ENCODE assay signal across 12 cellular contexts in the genomic region with DNA sequence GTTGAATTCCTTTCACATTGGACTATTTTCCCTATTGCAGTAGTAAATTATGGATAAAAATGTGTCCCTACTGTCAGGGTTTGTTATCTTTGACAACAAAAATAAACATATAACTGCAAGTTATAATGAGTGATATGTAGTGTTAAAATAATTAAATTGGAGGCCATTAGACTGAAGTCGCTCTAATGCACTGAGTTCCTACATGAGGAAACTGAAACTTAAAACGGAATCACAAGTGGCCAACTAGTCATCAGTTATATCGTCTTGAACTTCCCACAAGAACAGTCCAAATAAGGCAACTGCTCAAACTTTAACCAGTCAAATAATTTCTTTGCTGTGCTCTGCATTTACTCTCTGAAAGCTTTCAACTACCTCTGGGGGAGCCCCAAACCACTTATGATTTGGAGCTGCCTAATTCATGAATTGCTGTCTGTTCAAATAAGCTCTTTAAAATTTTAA. TPM values are rescaled to one million over a fixed set of nuclear protein-coding genes. Genes with fewer than 3 reads are reported as not detected.
DNase-seq lines count a peak whose midpoint lies in the region; ATAC-seq lines count a peak whose summit lies in the region.
"Had no signal": no experiment of that assay in that cellular context is flagged by ENCODE, and none has a peak within 500 bp of the region (broad histone marks: within the 10 kb centered on the region; RNA-seq: fewer than 3 reads in every experiment).

No MANE protein-coding gene starts in this region.

- H3K27me3 ChIP-seq in ACC112 (ENCODE audit: insufficient read depth, low read length) (no peaks in the 10 kb centered on the region), HAP-1 (ENCODE audit: low read depth) (no peaks in the 10 kb centered on the region), H7 (ENCODE audit: control insufficient read depth, insufficient read depth, low read length) (no peaks in the 10 kb centered on the region)

- no peaks in the 10 kb centered on the region for H3K9me3 ChIP-seq in HAP-1

- H3K36me3 Mint-ChIP-seq in immature natural killer cell = no peaks in the 10 kb centered on the region

- H3K4me1 ChIP-seq in ACC112 (ENCODE audit: control insufficient read depth, insufficient read depth, low read length, unreplicated experiment) = peaks cover 17% of the 10 kb centered on the region
- H3K4me1 ChIP-seq in HAP-1 = peaks cover 11% of the 10 kb centered on the region
- H3K4me1 ChIP-seq: parathyroid adenoma had no signal

- no peaks in the 10 kb centered on the region for H3K9me3 Mint-ChIP-seq in immature natural killer cell

- peaks cover 27 to 32% of the 10 kb centered on the region in 2 donors for H3K4me1 Mint-ChIP-seq in immature natural killer cell

- in situ Hi-C loops in HAP-1 (cut with MboI; ENCODE audit: low sequenced_read_pairs) = no loop called here

- peak overlapping the region in 3 of 6 donors; percentile 58 to 80 (median 77) for H3K27ac Mint-ChIP-seq in immature natural killer cell

- H3K79me2 ChIP-seq in ACC112 (ENCODE audit: control insufficient read depth, insufficient read depth, low read length, unreplicated experiment) = peaks cover 16% of the 10 kb centered on the region

- H3K4me3 ChIP-seq in ACC112 (ENCODE audit: low read depth, low read length) = peak overlapping the region; percentile 11
- H3K4me3 ChIP-seq in HAP-1 = no peak overlapping the region
- H3K4me3 ChIP-seq in H7 (ENCODE audit: insufficient read depth, low read depth, low read length) = no peak overlapping the region

- peak; percentile 26 for ATAC-seq in GM19035 (IDR thresholded peaks at IDR 0.05; ENCODE audit: unreplicated experiment)
- no peak for ATAC-seq in HG03135 (IDR thresholded peaks at IDR 0.05; ENCODE audit: unreplicated experiment)

- peak overlapping the region; percentile 29 for H2AFZ ChIP-seq in ACC112 (ENCODE audit: low read length, unreplicated experiment)

- peak overlapping the region; percentile 76 for H3K27ac ChIP-seq in ACC112 (ENCODE audit: low read depth, low read length)
- H3K27ac ChIP-seq: parathyroid adenoma, VCaP had no signal

- peaks cover 3 to 5% (median 4%) of the 10 kb centered on the region in 3 donors for H3K27me3 Mint-ChIP-seq in immature natural killer cell (ENCODE audit: low read depth in 3 of 3)

- H3K36me3 ChIP-seq in ACC112 (ENCODE audit: insufficient read depth, low read length) (no peaks in the 10 kb centered on the region), HAP-1 (replicated peaks) (no peaks in the 10 kb centered on the region), H7 (replicated peaks; ENCODE audit: control insufficient read depth, insufficient read depth, low read length) (no peaks in the 10 kb centered on the region)

- H3K4me3 Mint-ChIP-seq in immature natural killer cell = peak overlapping the region in 3 of 5 donors; percentile 20 to 57 (median 36)

- peak; percentile 94 for DNase-seq in OCI-M1 (lab: John Stamatoyannopoulos, UW)
- peak in 1 of 3 donors; percentile 36 for DNase-seq in immature natural killer cell
- no peak for DNase-seq in HAP-1 (ENCODE audit: low spot score in 2 of 2)
- no peak for DNase-seq in H7
- DNase-seq in NCI-H748 (lab: John Stamatoyannopoulos, UW; ENCODE audit: unreplicated experiment) = no peak
- DNase-seq: stimulated activated CD8-positive, alpha-beta memory T cell treated with anti-CD3 and anti-CD28 coated beads, Interleukin-4, amount 100 ng/mL, for 48 hours had no signal

RNA-seq across cellular contexts. Expression of gene IFT74, which starts 2.1 kb away (rescaled TPM):
- 1 to 10 TPM; 4.3 to 9.7 (median 4.6) TPM for polyA plus RNA-seq in immature natural killer cell
- total RNA-seq in H7 (2014; rRNA removed; shearing (Covaris generic)) = 6.2 and 11.3 TPM in 2 replicates

RNA-seq across cellular contexts. Expression of gene PLAA, which starts 7.0 kb away (rescaled TPM):
- polyA plus RNA-seq in immature natural killer cell = 10 to 100 TPM; 11.4 to 26.5 (median 24.2) TPM
- total RNA-seq in H7 (2014; rRNA removed; shearing (Covaris generic)) = 44.6 and 46.5 TPM in 2 replicates

RNA-seq across cellular contexts. Expression of gene LRRC19, which starts 51.4 kb away (rescaled TPM):
- polyA plus RNA-seq in immature natural killer cell = under 1 TPM in 2 of 3 donors, not detected in 1; 0.12 to 0.34 TPM
- not detected in 2 replicates for total RNA-seq in H7 (2014; rRNA removed; shearing (Covaris generic))
- total RNA-seq: bronchial epithelial cell had no signal
